Comparison of ENCODE assay signal across 15 cellular contexts in genomic region chr4:128572778-128573241, GRCh38.
DNase-seq lines count a peak whose midpoint lies in the region; ATAC-seq and TF ChIP-seq lines count a peak whose summit lies in the region.
"Had no signal": no experiment of that assay in that cellular context is flagged by ENCODE, and none has a peak within 500 bp of the region (broad histone marks: within the 10 kb centered on the region; RNA-seq: fewer than 3 reads in every experiment).

No MANE protein-coding gene starts in this region.

- intact Hi-C loops in heart left ventricle (cut with DNase I) (loop anchor here in 6 of 10 donors (5.0 to 10.0 kb wide), 5 partner anchors 62 to 239 kb away; partner anchors contain the start of gene JADE1 (in 3 of the 6)), cardiac septum (cut with DNase I) (loop anchor here (5.0 kb wide), 2 partner anchors 46 to 289 kb away; no protein-coding TSS in a partner anchor), upper lobe of right lung (cut with DNase I) (loop anchor here (10.0 kb wide), 1 partner anchor 232 kb away; the partner anchor contains the start of gene JADE1)

- H3K4me1 ChIP-seq in heart left ventricle: peaks cover 3 to 40% (median 17%) of the 10 kb centered on the region in 12 donors
- H3K4me1 ChIP-seq in muscle layer of duodenum (ENCODE audit: control insufficient read depth in 1 of 2, insufficient read depth in 2 of 2, low read length in 2 of 2): peaks cover 3 to 4% of the 10 kb centered on the region in 2 donors
- H3K4me1 ChIP-seq in upper lobe of right lung: peaks cover 23% of the 10 kb centered on the region

- TF ChIP-seq POLR2A in heart left ventricle (IDR thresholded peaks at IDR 0.05): no peak

- in situ Hi-C loops in brain microvascular endothelial cell (cut with HindIII; ENCODE audit: low pct_ligation_motif_present, low sequenced_read_pairs): no loop called here

- H3K27me3 ChIP-seq in heart left ventricle (no peaks in the 10 kb centered on the region), brain microvascular endothelial cell (replicated peaks) (no peaks in the 10 kb centered on the region), muscle layer of duodenum (ENCODE audit: low read depth, low read length) (no peaks in the 10 kb centered on the region), upper lobe of right lung (no peaks in the 10 kb centered on the region)
- H3K27me3 ChIP-seq: sigmoid colon had no signal

- H3K36me3 ChIP-seq in heart left ventricle: no peaks in the 10 kb centered on the region
- H3K36me3 ChIP-seq in brain microvascular endothelial cell (replicated peaks): no peaks in the 10 kb centered on the region
- H3K36me3 ChIP-seq in muscle layer of duodenum (ENCODE audit: control insufficient read depth in 1 of 2, insufficient read depth in 2 of 2, low read length in 2 of 2): no peaks in the 10 kb centered on the region
- no peaks in the 10 kb centered on the region for H3K36me3 ChIP-seq in upper lobe of right lung
- H3K36me3 ChIP-seq: sigmoid colon had no signal

- H3K9me3 ChIP-seq in heart left ventricle (no peaks in the 10 kb centered on the region), muscle layer of duodenum (ENCODE audit: control insufficient read depth in 1 of 2, low read length in 2 of 2) (no peaks in the 10 kb centered on the region), upper lobe of right lung (no peaks in the 10 kb centered on the region)
- H3K9me3 ChIP-seq: sigmoid colon had no signal

- DNase-seq in heart left ventricle (no peak), cardiac septum (ENCODE audit: low spot score) (no peak), brain microvascular endothelial cell (no peak), upper lobe of right lung (no peak), NCI-H1048 (lab: John Stamatoyannopoulos, UW) (no peak), NCI-H2227 (lab: John Stamatoyannopoulos, UW; ENCODE audit: unreplicated experiment) (no peak)
- DNase-seq: activated CD4-positive, alpha-beta T cell treated with anti-CD3 and anti-CD28 coated beads, Interleukin-2, amount 10 ng/mL, durations not matched to agents 7 days and 5 days; DMS153; erythroblast; NCI-H2171; sigmoid colon; T-helper 2 cell had no signal

- H3K27ac ChIP-seq in heart left ventricle: peak overlapping the region in 9 of 12 donors; percentile 4 to 80 (median 35)
- peak overlapping the region; percentile 95 for H3K27ac ChIP-seq in brain microvascular endothelial cell
- H3K27ac ChIP-seq in muscle layer of duodenum (ENCODE audit: low read length): peak overlapping the region; percentile 47
- H3K27ac ChIP-seq in upper lobe of right lung: peak overlapping the region; percentile 31

- TF ChIP-seq CTCF in heart left ventricle (IDR thresholded peaks at IDR 0.05): no peak
- no peak for TF ChIP-seq CTCF in brain microvascular endothelial cell (IDR thresholded peaks at IDR 0.05; ENCODE audit: low read depth, low read length, missing control alignments)
- TF ChIP-seq CTCF in upper lobe of right lung (IDR thresholded peaks at IDR 0.05): no peak

- 93 to 97% (median 94%) methylated on average over 3 of the region's 3 CpGs for whole genome bisulfite sequencing in heart left ventricle, 4 donors

- no peak for ATAC-seq in heart left ventricle
- ATAC-seq in upper lobe of right lung: no peak
- ATAC-seq in GM19463 (IDR thresholded peaks at IDR 0.05; ENCODE audit: unreplicated experiment): no peak
- ATAC-seq: activated T-helper 17 cell treated with anti-CD3 and anti-CD28 coated beads, Interleukin-2, amount 50 U/mL, for 72 hours had no signal

- H3K4me3 ChIP-seq in heart left ventricle (no peak overlapping the region), brain microvascular endothelial cell (ENCODE audit: low read depth, low read length) (no peak overlapping the region), muscle layer of duodenum (ENCODE audit: low read depth in 1 of 2, low read length in 2 of 2) (no peak overlapping the region), upper lobe of right lung (no peak overlapping the region)
- H3K4me3 ChIP-seq: sigmoid colon had no signal

Comparison
In these comparisons a context has a peak if more than half of its experiments do, and no peak if none do; other contexts are left out.
1. H3K27ac ChIP-seq: peak in every context shown above with its lines; median percentile 95 in brain microvascular endothelial cell; 47 in muscle layer of duodenum; 35 in heart left ventricle; 31 in upper lobe of right lung.